8 cellular contexts compared by ENCODE assay signal in genomic region chr11:94128171-94128745, GRCh38. TPM values are rescaled to one million over a fixed set of nuclear protein-coding genes. Genes with fewer than 3 reads are reported as not detected.
DNase-seq lines count a peak whose midpoint lies in the region; ATAC-seq, FAIRE-seq and TF ChIP-seq lines count a peak whose summit lies in the region.

No MANE protein-coding gene starts in this region.

- no peaks in the 10 kb centered on the region for H3K27me3 ChIP-seq in adipocyte (replicated peaks; ENCODE audit: control insufficient read depth, insufficient read depth, low read length)
- H3K27me3 ChIP-seq in small intestine (ENCODE audit: control insufficient read depth in 2 of 2, insufficient read depth in 2 of 2, low read length in 2 of 2), result no peaks in the 10 kb centered on the region

- WGBS in small intestine, 3 donors, result 0 to 1% (median 0%) methylated on average over 24 of the region's 24 CpGs

- TF ChIP-seq CTCF in HEK293 (tag by site-specific recombination; IDR thresholded peaks at IDR 0.05) (no peak), NB4 (IDR thresholded peaks at IDR 0.05; ENCODE audit: low read depth, low read length) (no peak)

- peaks cover 5% of the 10 kb centered on the region; the same call in 1 of the 2 replicates for H3K4me1 ChIP-seq in HEK293 (ENCODE audit: control insufficient read depth, insufficient read depth, low read length)
- peaks cover 44% of the 10 kb centered on the region for H3K4me1 ChIP-seq in adipocyte (ENCODE audit: control insufficient read depth, insufficient read depth, low read length)
- peaks cover 0 to 5% of the 10 kb centered on the region in 2 donors for H3K4me1 ChIP-seq in small intestine (ENCODE audit: control insufficient read depth in 2 of 2, insufficient read depth in 1 of 2, low read depth in 1 of 2, low read length in 1 of 2)

- peak overlapping the region; percentile 82 for H3K4me3 ChIP-seq in HEK293 (ENCODE audit: low read depth, low read length)
- H3K4me3 ChIP-seq in NB4 (ENCODE audit: low read depth, low read length), result peak overlapping the region; percentile 78
- H3K4me3 ChIP-seq in adipocyte (ENCODE audit: low read length), result peak overlapping the region; percentile 93
- peak overlapping the region; percentile 96 for H3K4me3 ChIP-seq in iPS-18c (ENCODE audit: insufficient read depth, low read depth, low read length)
- peak overlapping the region; percentile 34 to 78 for H3K4me3 ChIP-seq in small intestine (ENCODE audit: low read depth in 1 of 2, low read length in 2 of 2)

- POLR2A ChIA-PET in HEK293 (lab: Yijun Ruan, JAX), result interaction anchor here (0.9 to 1.9 kb wide), 9 partner anchors 9 to 387 kb away, joined by 3 to 8 read pairs (median 4); partner anchors contain the start of genes C11orf54 and TAF1D

- H3K36me3 ChIP-seq in HEK293 (ENCODE audit: control insufficient read depth in 2 of 2, insufficient read depth in 1 of 2, low read length in 2 of 2), result no peaks in the 10 kb centered on the region
- no peaks in the 10 kb centered on the region for H3K36me3 ChIP-seq in adipocyte (ENCODE audit: control insufficient read depth, insufficient read depth, low read length, severe bottlenecking)
- H3K36me3 ChIP-seq in small intestine (ENCODE audit: control insufficient read depth in 2 of 2, insufficient read depth in 2 of 2, low read length in 2 of 2), result no peaks in the 10 kb centered on the region

- H3K9me3 ChIP-seq in HEK293 (ENCODE audit: control insufficient read depth, insufficient read depth, low read depth, low read length) (no peaks in the 10 kb centered on the region), adipocyte (ENCODE audit: control insufficient read depth, low read length) (no peaks in the 10 kb centered on the region), iPS-18c (ENCODE audit: control insufficient read depth, insufficient read depth, low read length) (peaks cover 2% of the 10 kb centered on the region), small intestine (ENCODE audit: control insufficient read depth, low read depth) (no peaks in the 10 kb centered on the region)

- ATAC-seq in activated CD4-positive, CD25-positive, alpha-beta regulatory T cell treated with anti-CD3 and anti-CD28 coated beads, Interleukin-2, amount 50 U/mL, for 24 hours, result peak; percentile 15 to 36

- TF ChIP-seq POLR2A in NB4 (IDR thresholded peaks at IDR 0.05; ENCODE audit: extremely low read depth, insufficient read length), result no peak

- FAIRE-seq in small intestine (lab: Jason Lieb, UNC), result no peak

- H3K27ac ChIP-seq in HEK293 (ENCODE audit: extremely low read depth, low read depth, low read length), result peak overlapping the region; percentile 62
- peak overlapping the region; percentile 86 to 91 for H3K27ac ChIP-seq in small intestine (ENCODE audit: low read depth in 1 of 2, low read length in 1 of 2)

- no peak for DNase-seq in activated CD4-positive, CD25-positive, alpha-beta regulatory T cell (lab: John Stamatoyannopoulos, UW)
- no peak for DNase-seq in NB4 (ENCODE audit: low read depth)
- DNase-seq in adipocyte (ENCODE audit: low read depth), result no peak
- DNase-seq in small intestine, result no peak
- DNase-seq in AML-193 (lab: John Stamatoyannopoulos, UW), result no peak

- CTCF ChIA-PET in HEK293 (lab: Yijun Ruan, JAX), result interaction anchor here (0.7 to 2.5 kb wide), 4 partner anchors 56 to 740 kb away, joined by 4 to 8 read pairs (median 6); no protein-coding TSS in a partner anchor

- H3K9ac ChIP-seq in adipocyte (ENCODE audit: low read length), result peak overlapping the region; percentile 95

TF ChIP-seq in HEK293, 187 proteins besides CTCF, POLR2A, EP300 and RAD21 (continues in another document):
- no peak for TF ChIP-seq KLF9 (tag by site-specific recombination; IDR thresholded peaks at IDR 0.05; ENCODE audit: low read depth)
- no peak for TF ChIP-seq SCRT2 (tag by site-specific recombination; IDR thresholded peaks at IDR 0.05)
- peak; percentile 83 for TF ChIP-seq ZBTB48 (tag by site-specific recombination; IDR thresholded peaks at IDR 0.05)
- TF ChIP-seq ZNF621 (tag by site-specific recombination; IDR thresholded peaks at IDR 0.05), result no peak
- no peak for TF ChIP-seq ZNF398 (tag by site-specific recombination; IDR thresholded peaks at IDR 0.05)
- no peak for TF ChIP-seq ZFP69B (tag by site-specific recombination; IDR thresholded peaks at IDR 0.05)
- TF ChIP-seq ZNF692 (tag by site-specific recombination; IDR thresholded peaks at IDR 0.05), result no peak; the same call in 1 of the 2 replicates
- TF ChIP-seq ZNF677 (tag by site-specific recombination; IDR thresholded peaks at IDR 0.05), result no peak
- TF ChIP-seq ZEB2 (tag by site-specific recombination; IDR thresholded peaks at IDR 0.05), result no peak
- no peak for TF ChIP-seq GLI2 (tag by site-specific recombination; IDR thresholded peaks at IDR 0.05; ENCODE audit: borderline replicate concordance, low read depth)
- no peak for TF ChIP-seq ZNF202 (tag by site-specific recombination; IDR thresholded peaks at IDR 0.05; ENCODE audit: borderline replicate concordance)
- TF ChIP-seq ZNF341 (tag by site-specific recombination; IDR thresholded peaks at IDR 0.05; ENCODE audit: low read depth), result peak; percentile 89
- TF ChIP-seq ZNF76 (tag by site-specific recombination; IDR thresholded peaks at IDR 0.05; ENCODE audit: borderline replicate concordance, low read depth), result no peak
- peak; percentile 59; the same call in 1 of the 2 replicates for TF ChIP-seq ZBTB8A (tag by site-specific recombination; IDR thresholded peaks at IDR 0.05)
- TF ChIP-seq ZNF48 (tag by site-specific recombination; IDR thresholded peaks at IDR 0.05), result no peak
- 0 out of 2 replicates have a peak, but pooled peaks have one; percentile 8 for TF ChIP-seq ZNF366 (tag by site-specific recombination; conservative IDR thresholded peaks at IDR 0.05)
- TF ChIP-seq IKZF3 (tag by site-specific recombination; IDR thresholded peaks at IDR 0.05), result 0 out of 2 replicates have a peak, but pooled peaks have one; percentile 52
- no peak for TF ChIP-seq ZNF585B (tag by site-specific recombination; IDR thresholded peaks at IDR 0.05)
- no peak for TF ChIP-seq ZNF16 (tag by site-specific recombination; IDR thresholded peaks at IDR 0.05; ENCODE audit: low read depth)
- no peak for TF ChIP-seq ZNF623 (tag by site-specific recombination; IDR thresholded peaks at IDR 0.05)
- TF ChIP-seq MZF1 (tag by site-specific recombination; IDR thresholded peaks at IDR 0.05; ENCODE audit: borderline replicate concordance), result peak; percentile 8; the same call in 1 of the 2 replicates
- TF ChIP-seq ZNF777 (tag by site-specific recombination; IDR thresholded peaks at IDR 0.05; ENCODE audit: borderline replicate concordance), result peak; percentile 24; the same call in 1 of the 2 replicates
- TF ChIP-seq, protein P1, sequence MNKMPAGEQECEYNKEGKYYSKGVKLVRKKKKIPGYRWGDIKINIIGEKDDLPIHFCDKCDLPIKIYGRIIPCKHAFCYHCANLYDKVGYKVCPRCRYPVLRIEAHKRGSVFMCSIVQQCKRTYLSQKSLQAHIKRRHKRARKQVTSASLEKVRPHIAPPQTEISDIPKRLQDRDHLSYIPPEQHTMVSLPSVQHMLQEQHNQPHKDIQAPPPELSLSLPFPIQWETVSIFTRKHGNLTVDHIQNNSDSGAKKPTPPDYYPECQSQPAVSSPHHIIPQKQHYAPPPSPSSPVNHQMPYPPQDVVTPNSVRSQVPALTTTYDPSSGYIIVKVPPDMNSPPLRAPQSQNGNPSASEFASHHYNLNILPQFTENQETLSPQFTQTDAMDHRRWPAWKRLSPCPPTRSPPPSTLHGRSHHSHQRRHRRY (tag by site-specific recombination; IDR thresholded peaks at IDR 0.05), result no peak
- TF ChIP-seq OVOL3 (tag by site-specific recombination; IDR thresholded peaks at IDR 0.05), result no peak
- TF ChIP-seq ZBTB1 (tag by site-specific recombination; IDR thresholded peaks at IDR 0.05), result no peak
- TF ChIP-seq ZSCAN30 (tag by site-specific recombination; IDR thresholded peaks at IDR 0.05), result no peak
- peak; percentile 22; the same call in 1 of the 2 replicates for TF ChIP-seq SP7 (tag by site-specific recombination; IDR thresholded peaks at IDR 0.05)
- TF ChIP-seq ZNF19 (tag by site-specific recombination; IDR thresholded peaks at IDR 0.05; ENCODE audit: low read depth), result no peak
- TF ChIP-seq ZNF423 (tag by site-specific recombination; IDR thresholded peaks at IDR 0.05), result no peak
- no peak for TF ChIP-seq BCL11B (tag by site-specific recombination; IDR thresholded peaks at IDR 0.05; ENCODE audit: low read depth)
- TF ChIP-seq ZBTB17 (tag by site-specific recombination; IDR thresholded peaks at IDR 0.05), result peak; percentile 59

RNA-seq across cellular contexts. Expression of gene PANX1, which starts 0.4 kb away (rescaled TPM):
- polyA plus RNA-seq in small intestine, result 1 to 10 TPM; 2.4 to 6.1 (median 2.9) TPM
